Comparison of ENCODE assay signal across 11 cellular contexts in genomic region chr14:22547309-22547947, GRCh38. TPM values are rescaled to one million over a fixed set of nuclear protein-coding genes. Genes with fewer than 3 reads are reported as not detected.
DNase-seq lines count a peak whose midpoint lies in the region; ATAC-seq and TF ChIP-seq lines count a peak whose summit lies in the region.
"Had no signal": no experiment of that assay in that cellular context is flagged by ENCODE, and none has a peak within 500 bp of the region (broad histone marks: within the 10 kb centered on the region; RNA-seq: fewer than 3 reads in every experiment).

No MANE protein-coding gene starts in this region.

- H3K36me3 ChIP-seq in testis (ENCODE audit: low read depth, missing control alignments) = no peaks in the 10 kb centered on the region
- H3K36me3 ChIP-seq in BE2C = no peaks in the 10 kb centered on the region
- H3K36me3 ChIP-seq: neural progenitor cell had no signal

- H3K9me3 Mint-ChIP-seq in activated naive CD4-positive, alpha-beta T cell treated with anti-CD3 and anti-CD28 coated beads, Interleukin-2, amount 50 U/mL, for 72 hours = no peaks in the 10 kb centered on the region
- H3K9me3 Mint-ChIP-seq: neural progenitor cell had no signal

- no peak for TF ChIP-seq POLR2A in testis (IDR thresholded peaks at IDR 0.05)

- no peaks in the 10 kb centered on the region for H3K9me3 ChIP-seq in testis
- no peaks in the 10 kb centered on the region for H3K9me3 ChIP-seq in BE2C

- peak; percentile 50 for DNase-seq in activated T-cell treated with anti-CD3 and anti-CD28 coated beads, Interleukin-2, amount 50 U/mL, for 1 hour
- DNase-seq in activated T-cell treated with anti-CD3 and anti-CD28 coated beads for 4 hours = no peak
- DNase-seq in activated naive CD4-positive, alpha-beta T cell treated with anti-CD3 and anti-CD28 coated beads, Interleukin-2, amount 50 U/mL, for 72 hours (ENCODE audit: low spot score in 2 of 2) = no peak
- DNase-seq in left colon = peak in 1 of 2 donors; percentile 14
- DNase-seq in testis = no peak
- DNase-seq in BE2C = no peak
- no peak for DNase-seq in NCI-H526 (lab: John Stamatoyannopoulos, UW)
- DNase-seq: AML-193, foreskin melanocyte had no signal

- H3K36me3 Mint-ChIP-seq in activated naive CD4-positive, alpha-beta T cell treated with anti-CD3 and anti-CD28 coated beads, Interleukin-2, amount 50 U/mL, for 72 hours = peaks cover 91 to 92% of the 10 kb centered on the region in 2 donors
- H3K36me3 Mint-ChIP-seq: neural progenitor cell had no signal

- H3K4me1 ChIP-seq in testis = peaks cover 14% of the 10 kb centered on the region
- H3K4me1 ChIP-seq in BE2C = peaks cover 3% of the 10 kb centered on the region; the same call in 1 of the 2 replicates

- ATAC-seq in activated naive CD4-positive, alpha-beta T cell treated with anti-CD3 and anti-CD28 coated beads, Interleukin-2, amount 50 U/mL, for 72 hours = no peak
- ATAC-seq in left colon (peak; percentile 43), GM21786 (IDR thresholded peaks at IDR 0.05; ENCODE audit: unreplicated experiment) (no peak)

- H3K27me3 ChIP-seq in testis (no peaks in the 10 kb centered on the region), BE2C (no peaks in the 10 kb centered on the region)

- peak overlapping the region; percentile 96 to 97 for H3K27ac Mint-ChIP-seq in activated naive CD4-positive, alpha-beta T cell treated with anti-CD3 and anti-CD28 coated beads, Interleukin-2, amount 50 U/mL, for 72 hours

- H3K4me3 ChIP-seq in testis (no peak overlapping the region), BE2C (ENCODE audit: low read depth, low read length) (no peak overlapping the region)
- H3K4me3 ChIP-seq: neural progenitor cell had no signal

- intact Hi-C loops in left colon (cut with DNase I, micrococcal nuclease) (no loop called here), testis (cut with DNase I; ENCODE audit: low total_unique reads) (no loop called here)

- TF ChIP-seq CTCF in testis (IDR thresholded peaks at IDR 0.05) (no peak), BE2C (IDR thresholded peaks at IDR 0.05; ENCODE audit: low read depth, low read length) (no peak)

- H3K27ac ChIP-seq in testis = peak overlapping the region; percentile 16 to 66
- H3K27ac ChIP-seq: neural progenitor cell had no signal

- WGBS in testis, 2 donors = 79 to 88% methylated on average over 8 to 9 of the region's 9 CpGs

RNA-seq across cellular contexts. Expression of gene DAD1, which starts 41.6 kb away (rescaled TPM):
- 100 to 1,000 TPM; 218 to 240 TPM for total RNA-seq in activated naive CD4-positive, alpha-beta T cell treated with anti-CD3 and anti-CD28 coated beads, Interleukin-2, amount 50 U/mL, for 72 hours
- total RNA-seq in left colon (100 to 1,000 TPM; 139 to 142 TPM), testis (100 to 1,000 TPM; 209 to 235 TPM)
- 350 TPM for polyA plus RNA-seq in testis (ENCODE audit: insufficient read depth, low read depth, low replicate concordance)
- polyA plus RNA-seq in BE2C (2012; ENCODE audit: insufficient read depth, insufficient read length, low read depth) = 335 TPM

RNA-seq across cellular contexts. Expression of gene ABHD4, which starts 50.7 kb away (rescaled TPM):
- 10 to 100 TPM; 13.8 to 26.5 TPM for total RNA-seq in activated naive CD4-positive, alpha-beta T cell treated with anti-CD3 and anti-CD28 coated beads, Interleukin-2, amount 50 U/mL, for 72 hours
- total RNA-seq in left colon (10 to 100 TPM; 16.9 to 19.5 TPM), testis (100 to 1,000 TPM; 122 to 158 TPM)
- polyA plus RNA-seq in testis (ENCODE audit: insufficient read depth, low read depth, low replicate concordance) = 111 TPM
- polyA plus RNA-seq in BE2C (2012; ENCODE audit: insufficient read depth, insufficient read length, low read depth) = 5.5 TPM

Comparison
In these comparisons a context has a peak if more than half of its experiments do, and no peak if none do; other contexts are left out.
1. RNA of gene ABHD4, which starts 50.7 kb away (total RNA-seq): 122 to 158 TPM in testis; 13.8 to 26.5 TPM in activated naive CD4-positive, alpha-beta T cell treated with anti-CD3 and anti-CD28 coated beads, Interleukin-2, amount 50 U/mL, for 72 hours and 16.9 to 19.5 TPM in left colon; every median in the first group is over 4 times any median in the second.